11 cellular contexts compared by ENCODE assay signal in genomic region chr6:18978330-18979128, GRCh38.
DNase-seq lines count a peak whose midpoint lies in the region; TF ChIP-seq lines count a peak whose summit lies in the region.
"Had no signal": no experiment of that assay in that cellular context is flagged by ENCODE, and none has a peak within 500 bp of the region (broad histone marks: within the 10 kb centered on the region; RNA-seq: fewer than 3 reads in every experiment).

No MANE protein-coding gene starts in this region.

- H3K27ac Mint-ChIP-seq in endodermal cell, result peak overlapping the region; percentile 24
- no peak overlapping the region for H3K27ac Mint-ChIP-seq in T-helper 2 cell treated with Interferon-gamma antibody and Interleukin-4, amounts not matched to agents 5 μg/mL and 100 μg/mL, for 36 hours
- H3K27ac Mint-ChIP-seq: CD4-positive, alpha-beta memory T cell had no signal

- peak; percentile 73 for DNase-seq in DMS153 (lab: John Stamatoyannopoulos, UW)
- DNase-seq in NCI-H2029 treated with DMSO at 0.1 percent for 48 hours (lab: John Stamatoyannopoulos, UW), result peak; percentile 92
- DNase-seq in endodermal cell, result no peak
- no peak for DNase-seq in CD1c-positive myeloid dendritic cell (ENCODE audit: extremely low spot score)
- no peak for DNase-seq in activated CD8-positive, alpha-beta memory T cell treated with anti-CD3 and anti-CD28 coated beads, Interleukin-2, amount 50 U/mL, for 48 hours
- DNase-seq in COLO829 (ENCODE audit: low spot score), result no peak
- no peak for DNase-seq in T-helper 2 cell treated with Interferon-gamma antibody and Interleukin-4, amounts not matched to agents 5 μg/mL and 100 μg/mL, for 36 hours (ENCODE audit: low spot score)
- DNase-seq: CD4-positive, alpha-beta memory T cell; HCEC 1CT; stimulated activated CD8-positive, alpha-beta memory T cell treated with anti-CD3 and anti-CD28 coated beads, Interleukin-4, amount 100 ng/mL, for 48 hours had no signal

- H3K36me3 ChIP-seq in endodermal cell (ENCODE audit: control insufficient read depth, insufficient read depth, low read length) (no peaks in the 10 kb centered on the region), mesodermal cell (ENCODE audit: control insufficient read depth, insufficient read depth, low read length) (no peaks in the 10 kb centered on the region)

- H3K4me3 ChIP-seq in endodermal cell (ENCODE audit: low read length), result no peak overlapping the region
- no peak overlapping the region for H3K4me3 ChIP-seq in mesodermal cell (ENCODE audit: extremely low read depth, insufficient read depth, low read length, poor library complexity, severe bottlenecking)

- peaks cover 7% of the 10 kb centered on the region for H3K4me1 Mint-ChIP-seq in endodermal cell
- H3K4me1 Mint-ChIP-seq in T-helper 2 cell treated with Interferon-gamma antibody and Interleukin-4, amounts not matched to agents 5 μg/mL and 100 μg/mL, for 36 hours (ENCODE audit: low read depth), result no peaks in the 10 kb centered on the region
- H3K4me1 Mint-ChIP-seq: CD4-positive, alpha-beta memory T cell had no signal

- 68% methylated on average over 2 of the region's 3 CpGs; no CpG with 5 or more reads in 1 of the 2 experiments for WGBS in endodermal cell (ENCODE audit: insufficient coverage in 1 of 2, insufficient read length in 1 of 2), 2 experiments
- no CpG with 5 or more reads among the region's 3 CpGs for WGBS in mesodermal cell (ENCODE audit: insufficient coverage in 2 of 2), 2 experiments

- H3K4me1 ChIP-seq in endodermal cell (ENCODE audit: control insufficient read depth, insufficient read depth, low read length), result peaks cover 6% of the 10 kb centered on the region
- H3K4me1 ChIP-seq in mesodermal cell (ENCODE audit: control insufficient read depth, insufficient read depth, low read length, poor library complexity, severe bottlenecking), result no peaks in the 10 kb centered on the region

- no peak for TF ChIP-seq CTCF in endodermal cell (conservative IDR thresholded peaks at IDR 0.05)

- H3K27me3 Mint-ChIP-seq in endodermal cell (ENCODE audit: insufficient read depth), result no peaks in the 10 kb centered on the region
- H3K27me3 Mint-ChIP-seq in T-helper 2 cell treated with Interferon-gamma antibody and Interleukin-4, amounts not matched to agents 5 μg/mL and 100 μg/mL, for 36 hours (ENCODE audit: low read depth), result no peaks in the 10 kb centered on the region
- H3K27me3 Mint-ChIP-seq: CD4-positive, alpha-beta memory T cell had no signal

- no peak overlapping the region for H3K4me3 Mint-ChIP-seq in endodermal cell
- H3K4me3 Mint-ChIP-seq in T-helper 2 cell treated with Interferon-gamma antibody and Interleukin-4, amounts not matched to agents 5 μg/mL and 100 μg/mL, for 36 hours, result no peak overlapping the region
- H3K4me3 Mint-ChIP-seq: CD4-positive, alpha-beta memory T cell had no signal

- H3K9me3 Mint-ChIP-seq in endodermal cell, result no peaks in the 10 kb centered on the region
- peaks cover 2% of the 10 kb centered on the region for H3K9me3 Mint-ChIP-seq in T-helper 2 cell treated with Interferon-gamma antibody and Interleukin-4, amounts not matched to agents 5 μg/mL and 100 μg/mL, for 36 hours

- H3K36me3 Mint-ChIP-seq in endodermal cell (ENCODE audit: low read depth), result no peaks in the 10 kb centered on the region
- H3K36me3 Mint-ChIP-seq in T-helper 2 cell treated with Interferon-gamma antibody and Interleukin-4, amounts not matched to agents 5 μg/mL and 100 μg/mL, for 36 hours (ENCODE audit: low read depth), result no peaks in the 10 kb centered on the region
- H3K36me3 Mint-ChIP-seq: CD4-positive, alpha-beta memory T cell had no signal

- H3K9me3 ChIP-seq in endodermal cell (ENCODE audit: control insufficient read depth, low read length) (no peaks in the 10 kb centered on the region), mesodermal cell (ENCODE audit: control insufficient read depth, low read length) (no peaks in the 10 kb centered on the region)

- H3K27ac ChIP-seq in endodermal cell (ENCODE audit: low read depth, low read length) (peak overlapping the region; percentile 13), mesodermal cell (ENCODE audit: low read depth, low read length, severe bottlenecking) (peak overlapping the region; percentile 83)

- H3K9ac ChIP-seq in endodermal cell (ENCODE audit: extremely low read depth, low read length, poor library complexity, severe bottlenecking), result no peak overlapping the region

- no peaks in the 10 kb centered on the region for H3K27me3 ChIP-seq in endodermal cell (ENCODE audit: control insufficient read depth, insufficient read depth, low read length, poor library complexity, severe bottlenecking)

Comparison
In these comparisons a context has a peak if more than half of its experiments do, and no peak if none do; other contexts are left out.
1. DNase-seq: peak in DMS153 (single experiment) and NCI-H2029 treated with DMSO at 0.1 percent for 48 hours (single experiment); none in endodermal cell (single experiment), CD1c-positive myeloid dendritic cell (single experiment), activated CD8-positive, alpha-beta memory T cell treated with anti-CD3 and anti-CD28 coated beads, Interleukin-2, amount 50 U/mL, for 48 hours (single experiment), COLO829 (single experiment) and T-helper 2 cell treated with Interferon-gamma antibody and Interleukin-4, amounts not matched to agents 5 μg/mL and 100 μg/mL, for 36 hours (single experiment).